ENCODE assay signal across 1 cellular context in the genomic region with DNA sequence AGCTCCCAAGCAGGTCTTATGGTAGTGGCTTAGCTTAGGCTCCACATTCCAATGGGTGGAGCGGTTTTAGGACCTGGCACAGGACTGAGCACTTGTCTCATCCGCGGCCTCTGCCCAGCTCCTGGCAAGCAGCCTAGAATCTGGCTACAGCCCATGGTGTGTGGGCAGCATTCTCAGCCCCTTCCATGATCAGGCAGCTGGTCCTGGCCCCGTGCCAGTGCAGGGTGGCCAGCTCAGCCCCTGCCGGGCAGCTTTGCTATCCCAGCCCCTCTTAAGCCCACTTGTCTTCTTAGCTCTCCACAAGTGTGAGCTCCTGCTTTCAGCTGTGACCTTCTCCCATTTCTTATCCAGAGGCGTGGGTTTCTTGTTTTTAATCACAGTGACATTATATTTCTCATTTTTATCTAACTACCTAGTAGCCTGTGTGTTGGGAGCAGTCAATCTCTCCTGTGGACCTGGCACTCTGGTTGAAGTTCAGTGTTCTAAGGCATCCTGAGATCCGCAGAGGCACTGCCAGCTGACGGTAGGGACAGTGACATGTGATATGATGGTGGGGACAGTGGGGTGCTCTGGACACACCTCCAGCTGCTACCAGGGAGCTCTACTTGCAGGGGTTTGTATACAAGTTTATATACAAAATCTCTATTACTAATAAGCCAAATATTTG.
TF ChIP-seq lines count a peak whose summit lies in the region.

No MANE protein-coding gene starts in this region.

TF ChIP-seq in SK-N-SH, 30 proteins besides CTCF, POLR2A, EP300 and RAD21 (continued from another document):
- TF ChIP-seq NFIC (IDR thresholded peaks at IDR 0.05; ENCODE audit: borderline replicate concordance) (peak; percentile 99), FOSL2 (IDR thresholded peaks at IDR 0.05; ENCODE audit: borderline replicate concordance, low read depth) (peak; percentile 34; the same call in 1 of the 2 replicates), MEF2A (IDR thresholded peaks at IDR 0.05; ENCODE audit: borderline replicate concordance, low read depth) (no peak; the same call in 1 of the 2 replicates), EZH2phosphoT487 (IDR thresholded peaks at IDR 0.05; ENCODE audit: borderline replicate concordance, low read depth) (no peak), USF2 (IDR thresholded peaks at IDR 0.05; ENCODE audit: borderline replicate concordance, low read depth, low read length) (no peak), SMC3 (IDR thresholded peaks at IDR 0.05; ENCODE audit: low read depth, low read length) (no peak)
